ENCODE assay signal across 34 cellular contexts in the genomic region with DNA sequence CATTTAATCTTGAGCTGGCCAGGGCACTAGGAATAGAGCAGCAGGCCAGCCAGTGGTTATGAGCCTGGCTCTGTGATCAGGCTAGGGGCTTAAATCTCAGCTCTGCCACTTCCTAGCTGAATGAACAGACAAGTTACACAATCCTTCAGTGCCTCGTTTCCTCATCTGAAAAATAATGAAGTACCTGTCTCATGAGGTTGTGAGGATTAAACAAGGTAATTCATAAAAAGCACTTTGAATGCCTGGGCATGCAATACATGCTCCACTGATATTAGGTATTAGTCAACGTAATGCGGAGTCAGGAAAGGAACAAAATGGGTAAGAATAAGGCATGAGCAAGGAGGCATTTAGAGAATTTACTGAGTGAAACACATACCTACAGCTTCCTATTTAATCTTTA.
"Had no signal": no experiment of that assay in that cellular context is flagged by ENCODE, and none has a peak within 500 bp of the region (broad histone marks: within the 10 kb centered on the region; RNA-seq: fewer than 3 reads in every experiment).

No MANE protein-coding gene starts in this region.

- DNase-seq: Karpas-422, Kasumi-1, MG63, MM.1S, MV-4-11, NCI-H1048, NCI-H1092, NCI-H1092 treated with DMSO at 0.1 percent for 48 hours, NCI-H1105, NCI-H1105 treated with DMSO at 0.1 percent for 48 hours, NCI-H1417, NCI-H1417 treated with DMSO at 0.1 percent for 48 hours, NCI-H1436, NCI-H1436 treated with DMSO at 0.1 percent for 48 hours, NCI-H146, NCI-H1694, NCI-H1694 treated with DMSO at 0.1 percent for 48 hours, NCI-H187, NCI-H187 treated with DMSO at 0.1 percent for 48 hours, NCI-H1930, NCI-H2029, NCI-H2029 treated with DMSO at 0.1 percent for 48 hours, NCI-H2081, NCI-H2081 treated with DMSO at 0.1 percent for 48 hours, NCI-H2107, NCI-H2171, NCI-H2171 treated with DMSO at 0.1 percent for 48 hours, NCI-H2227 treated with DMSO at 0.1 percent for 48 hours, NCI-H226, NCI-H345, NCI-H446, NCI-H446 treated with DMSO at 0.1 percent for 48 hours, NCI-H510A had no signal

- H3K9ac ChIP-seq: KMS-11 had no signal

- H3K27ac ChIP-seq: KMS-11 had no signal

- H3K4me3 ChIP-seq: MG63 had no signal

- H3K4me2 ChIP-seq: KMS-11 had no signal

- H3K27me3 ChIP-seq: MG63 had no signal

- H3K9me3 ChIP-seq: MG63 had no signal
